In genomic region chr20:50645253-50646068, GRCh38 we compare ENCODE assay signal across 8 cellular contexts. TPM values are rescaled to one million over a fixed set of nuclear protein-coding genes. Genes with fewer than 3 reads are reported as not detected.
DNase-seq lines count a peak whose midpoint lies in the region; ATAC-seq and TF ChIP-seq lines count a peak whose summit lies in the region.

No MANE protein-coding gene starts in this region.

- H3K27ac ChIP-seq in ACC112 (ENCODE audit: low read depth, low read length): peak overlapping the region; percentile 61

- H3K4me3 ChIP-seq in ACC112 (ENCODE audit: low read depth, low read length) (no peak overlapping the region), NB4 (ENCODE audit: low read depth, low read length) (no peak overlapping the region)

- CTCF ChIA-PET in GM10248 (lab: Yijun Ruan, JAX): interaction anchor here (0.9 kb wide), 1 partner anchor 10 kb away, joined by 5 read pairs; no protein-coding TSS in a partner anchor

- no peak for TF ChIP-seq POLR2A in NB4 (IDR thresholded peaks at IDR 0.05; ENCODE audit: extremely low read depth, insufficient read length)

- DNase-seq in NB4 (ENCODE audit: low read depth): peak; percentile 71
- DNase-seq in dermis blood vessel endothelial cell: peak; percentile 90
- peak; percentile 66 to 90 for DNase-seq in lung microvascular endothelial cell (ENCODE audit: low read depth in 2 of 2)
- no peak for DNase-seq in T-helper 1 cell
- no peak for DNase-seq in GM10248 (ENCODE audit: extremely low spot score)
- no peak for DNase-seq in stimulated activated CD4-positive, alpha-beta T cell treated with anti-CD3 and anti-CD28 coated beads, Interleukin-4, amount 100 ng/mL, for 4 hours

- H3K27me3 ChIP-seq in ACC112 (ENCODE audit: insufficient read depth, low read length): no peaks in the 10 kb centered on the region

- no peaks in the 10 kb centered on the region for H3K79me2 ChIP-seq in ACC112 (ENCODE audit: control insufficient read depth, insufficient read depth, low read length, unreplicated experiment)

- H3K4me1 ChIP-seq in ACC112 (ENCODE audit: control insufficient read depth, insufficient read depth, low read length, unreplicated experiment): peaks cover 12% of the 10 kb centered on the region

- TF ChIP-seq CTCF in NB4 (IDR thresholded peaks at IDR 0.05; ENCODE audit: low read depth, low read length): no peak
- no peak for TF ChIP-seq CTCF in GM10248 (IDR thresholded peaks at IDR 0.05; ENCODE audit: control extremely low read depth, extremely low read depth, low read depth, missing control alignments)

- ATAC-seq in GM18498 (IDR thresholded peaks at IDR 0.05; ENCODE audit: unreplicated experiment): no peak

- POLR2A ChIA-PET in GM10248 (lab: Yijun Ruan, JAX): no interaction called here

- no peaks in the 10 kb centered on the region for H3K36me3 ChIP-seq in ACC112 (ENCODE audit: insufficient read depth, low read length)

- no peak overlapping the region for H2AFZ ChIP-seq in ACC112 (ENCODE audit: low read length, unreplicated experiment)

RNA-seq across cellular contexts. Expression of gene RIPOR3, which starts 45.9 kb away (rescaled TPM):
- total RNA-seq in dermis blood vessel endothelial cell: 0.68 TPM in 1 of 2 replicates, not detected in the other
- total RNA-seq in lung microvascular endothelial cell: 0.20 TPM in 1 of 2 replicates, not detected in the other

Comparison
In these comparisons a context has a peak if more than half of its experiments do, and no peak if none do; other contexts are left out.
1. DNase-seq: peak in NB4 (single experiment), dermis blood vessel endothelial cell (single experiment) and lung microvascular endothelial cell (2 of 2); none in T-helper 1 cell (0 of 5), GM10248 (single experiment) and stimulated activated CD4-positive, alpha-beta T cell treated with anti-CD3 and anti-CD28 coated beads, Interleukin-4, amount 100 ng/mL, for 4 hours (0 of 2).